8 cellular contexts compared by ENCODE assay signal in the genomic region with DNA sequence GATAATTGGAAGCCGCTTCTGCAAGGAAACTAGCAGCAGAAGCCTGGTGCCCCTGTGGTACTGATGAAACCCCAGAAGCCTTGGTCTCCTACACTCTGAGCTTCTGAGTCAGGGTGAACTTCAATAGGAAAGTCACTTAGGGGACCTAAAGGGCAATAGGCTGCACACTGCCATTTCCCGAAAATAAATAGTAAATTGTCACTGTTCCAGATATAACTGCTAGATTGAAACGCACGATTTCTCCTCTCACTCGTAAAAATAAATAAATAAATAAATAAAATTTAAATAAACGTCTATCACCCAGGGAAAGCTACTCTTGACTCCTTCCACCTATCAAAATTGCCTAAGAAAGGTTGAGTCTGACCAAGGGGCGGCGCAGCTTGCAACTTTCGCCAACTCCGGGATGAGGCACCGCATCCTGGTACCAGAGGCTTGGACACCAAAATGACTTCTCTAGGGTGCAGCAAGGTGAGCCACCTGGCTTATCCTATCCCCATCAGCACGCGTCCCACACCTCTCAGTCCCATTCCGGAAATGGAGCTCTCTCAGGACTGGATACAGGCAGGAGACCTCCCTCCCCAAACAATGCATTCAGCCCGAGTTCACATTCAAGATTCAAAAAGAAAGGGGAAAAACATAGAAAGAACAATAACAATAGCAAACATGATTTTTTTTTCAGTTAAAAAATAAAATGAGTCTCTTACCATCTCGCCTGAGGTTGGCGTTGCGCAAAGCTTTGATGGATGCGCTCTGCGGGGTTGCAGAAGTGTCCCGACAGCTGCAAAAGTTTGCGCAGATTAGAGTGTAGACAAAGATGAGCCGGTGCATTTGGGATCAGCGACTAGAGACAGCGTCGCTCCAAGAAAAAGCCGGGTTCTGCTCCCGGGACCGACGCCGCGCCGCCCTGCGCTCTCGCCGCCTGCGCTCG. TPM values are rescaled to one million over a fixed set of nuclear protein-coding genes. Genes with fewer than 3 reads are reported as not detected.
DNase-seq lines count a peak whose midpoint lies in the region; ATAC-seq, FAIRE-seq and TF ChIP-seq lines count a peak whose summit lies in the region.

No MANE protein-coding gene starts in this region.

- H3K9ac ChIP-seq in H1 (replicated peaks in 1 of 4; ENCODE audit: extremely low read depth in 1 of 4, low read depth in 3 of 4, low read length in 3 of 4) = peak overlapping the region in 3 of 4 experiments; percentile 35 to 45 (median 36); a peak in 5 of 7 replicates

- H2BK20ac ChIP-seq in H1 (ENCODE audit: low read length) = 0 out of 2 replicates have a peak overlapping the region, but pooled peaks have one; percentile 29

- no peak overlapping the region for H4K8ac ChIP-seq in H1 (ENCODE audit: extremely low read depth, insufficient read depth, low read length)

- no peak overlapping the region for H2AK5ac ChIP-seq in H1 (ENCODE audit: low read depth, low read length)

- H3K56ac ChIP-seq in H1 (replicated peaks; ENCODE audit: insufficient read length, low read depth, low read length) = peak overlapping the region; percentile 73

- TF ChIP-seq EP300 in H1 (IDR thresholded peaks at IDR 0.05; ENCODE audit: borderline replicate concordance in 1 of 2, low read depth in 2 of 2, low read length in 2 of 2) = no peak

- H3K27ac ChIP-seq in ACC112 (ENCODE audit: low read depth, low read length) (no peak overlapping the region), H1 (ENCODE audit: low read depth, low read length) (no peak overlapping the region)

- H3K9me3 Mint-ChIP-seq in mesothelial cell of epicardium = no peaks in the 10 kb centered on the region

- no peak overlapping the region for H3K18ac ChIP-seq in H1 (ENCODE audit: extremely low read depth, low read length)

- no peak overlapping the region for H2BK15ac ChIP-seq in H1 (ENCODE audit: low read length)

- H4K5ac ChIP-seq in H1 (ENCODE audit: insufficient read length, low read depth, low read length) = peak overlapping the region; percentile 47

- peak overlapping the region; percentile 36; the same call in 1 of the 2 replicates for H2BK5ac ChIP-seq in H1 (ENCODE audit: low read depth, low read length)

- 0 out of 4 replicates have a peak, but pooled peaks of 1 of the 2 experiments have one; percentile 4 for TF ChIP-seq RAD21 in H1 (IDR thresholded peaks at IDR 0.05 in 1 of 2, conservative IDR thresholded peaks at IDR 0.05 in 1 of 2; ENCODE audit: low read depth in 2 of 2, low read length in 2 of 2)

- H3K36me3 ChIP-seq in ACC112 (ENCODE audit: insufficient read depth, low read length) (no peaks in the 10 kb centered on the region), H1 (ENCODE audit: control insufficient read depth in 2 of 4, insufficient read depth in 4 of 4, low read length in 3 of 4) (no peaks in the 10 kb centered on the region)

- H3K4me3 Mint-ChIP-seq in mesothelial cell of epicardium = peak overlapping the region; percentile 93

- no peak overlapping the region for H3K23ac ChIP-seq in H1 (ENCODE audit: insufficient read length)

- ATAC-seq in GM19035 (IDR thresholded peaks at IDR 0.05; ENCODE audit: unreplicated experiment) (peak; percentile 32), GM18858 (IDR thresholded peaks at IDR 0.05; ENCODE audit: unreplicated experiment) (no peak), GM18867 (IDR thresholded peaks at IDR 0.05; ENCODE audit: unreplicated experiment) (no peak)

- H3K4me1 ChIP-seq in ACC112 (ENCODE audit: control insufficient read depth, insufficient read depth, low read length, unreplicated experiment) (no peaks in the 10 kb centered on the region), H1 (replicated peaks in 1 of 4; ENCODE audit: control insufficient read depth in 3 of 4, insufficient read depth in 4 of 4, low read length in 3 of 4) (peaks cover 0 to 8% (median 3%) of the 10 kb centered on the region in 4 experiments; a peak in 5 of 7 replicates)

- peak overlapping the region; percentile 80 for H3K27ac Mint-ChIP-seq in mesothelial cell of epicardium

- peak overlapping the region; percentile 88 for H2AFZ ChIP-seq in ACC112 (ENCODE audit: low read length, unreplicated experiment)
- peak overlapping the region; percentile 79 for H2AFZ ChIP-seq in H1 (ENCODE audit: low read length)

- H3K36me3 Mint-ChIP-seq in mesothelial cell of epicardium = no peaks in the 10 kb centered on the region

- DNase-seq in NOMO-1 treated with DMSO at 0.1 percent for 48 hours (lab: John Stamatoyannopoulos, UW; ENCODE audit: unreplicated experiment) = peak; percentile 34
- peak in 1 of 2 experiments; percentile 61 for DNase-seq in H1 (ENCODE audit: low read depth in 1 of 2, low spot score in 2 of 2)
- DNase-seq in mesothelial cell of epicardium (ENCODE audit: low spot score in 2 of 2, unreplicated experiment in 2 of 2) = peak in 1 of 2 experiments; percentile 44
- no peak for DNase-seq in mesenteric fat pad (ENCODE audit: low spot score)

- H3K9me3 ChIP-seq in H1 (ENCODE audit: insufficient read depth in 2 of 2, low read depth in 1 of 2, low read length in 1 of 2) = no peaks in the 10 kb centered on the region

- H3K4me3 ChIP-seq in ACC112 (ENCODE audit: low read depth, low read length) (peak overlapping the region; percentile 86), H1 (ENCODE audit: extremely low read depth in 1 of 4, insufficient read depth in 2 of 4, low read depth in 3 of 4, low read length in 4 of 4) (peak overlapping the region; percentile 67 to 89 (median 78))

- POLR2A ChIA-PET in H1 (lab: Charles Lee; ENCODE audit: partially characterized antibody) = interaction anchor here (0.9 to 1.1 kb wide), 3 partner anchors 15 to 365 kb away, joined by 3 read pairs; no protein-coding TSS in a partner anchor

- no peak for FAIRE-seq in H1 (lab: Jason Lieb, UNC)

- H3K4me1 Mint-ChIP-seq in mesothelial cell of epicardium = peaks cover 16% of the 10 kb centered on the region

- 6% methylated on average over 38 of the region's 38 CpGs; no CpG with 5 or more reads in 1 of the 2 experiments for WGBS in H1 (ENCODE audit: extremely low coverage in 1 of 2, insufficient coverage in 1 of 2, insufficient read length in 1 of 2, insufficient replicate concordance in 2 of 2, low coverage in 1 of 2, low lambda C conversion rate in 2 of 2, missing lambda C conversion rate in 1 of 2), 2 experiments

- H4K91ac ChIP-seq in H1 (replicated peaks; ENCODE audit: insufficient read length, low read length) = no peak overlapping the region

- H2BK120ac ChIP-seq in H1 (replicated peaks; ENCODE audit: low read depth, low read length) = no peak overlapping the region

- no peaks in the 10 kb centered on the region for H3K27me3 ChIP-seq in ACC112 (ENCODE audit: insufficient read depth, low read length)
- H3K27me3 ChIP-seq in H1 (replicated peaks in 1 of 4; ENCODE audit: control insufficient read depth in 3 of 4, extremely low read depth in 1 of 4, insufficient read depth in 3 of 4, low read length in 3 of 4) = no peaks in the 10 kb centered on the region; a peak in 1 of 7 replicates

- no peak for TF ChIP-seq POLR2A in H1 (IDR thresholded peaks at IDR 0.05; ENCODE audit: control extremely low read depth in 1 of 2, low read depth in 2 of 2, low read length in 2 of 2)

- H3K27me3 Mint-ChIP-seq in mesothelial cell of epicardium (ENCODE audit: low read depth) = no peaks in the 10 kb centered on the region

- no peaks in the 10 kb centered on the region for H4K20me1 ChIP-seq in H1 (replicated peaks in 1 of 2; ENCODE audit: control insufficient read depth in 1 of 2, insufficient read depth in 2 of 2, low read length in 2 of 2)

- H3K79me2 ChIP-seq in ACC112 (ENCODE audit: control insufficient read depth, insufficient read depth, low read length, unreplicated experiment) = no peaks in the 10 kb centered on the region
- H3K79me2 ChIP-seq in H1 (ENCODE audit: control insufficient read depth in 1 of 2, insufficient read depth in 2 of 2, low read length in 2 of 2) = no peaks in the 10 kb centered on the region

- CTCF ChIA-PET in H1 (lab: Charles Lee; ENCODE audit: partially characterized antibody) = interaction anchor here (0.8 to 3.1 kb wide), 26 partner anchors 8 to 1700 kb away, joined by 3 to 22 read pairs (median 4); no protein-coding TSS in a partner anchor

- H3K4me2 ChIP-seq in H1 (ENCODE audit: insufficient read depth in 1 of 2, low read depth in 2 of 2, low read length in 2 of 2) = peak overlapping the region; percentile 81 to 91

- H3K4ac ChIP-seq in H1 (replicated peaks; ENCODE audit: insufficient read length, low read depth, low read length) = no peak overlapping the region

- no peak overlapping the region for H3K14ac ChIP-seq in H1 (ENCODE audit: insufficient read length)

- peak; percentile 13 to 32 (median 17); a peak in 3 of 4 replicates for TF ChIP-seq CTCF in H1 (IDR thresholded peaks at IDR 0.05; ENCODE audit: control extremely low read depth in 1 of 3, insufficient read depth in 1 of 3, low read depth in 1 of 3, low read length in 3 of 3)
- no peak for TF ChIP-seq CTCF in mesothelial cell of epicardium (IDR thresholded peaks at IDR 0.05; ENCODE audit: unreplicated experiment)

- H3K79me1 ChIP-seq in H1 (ENCODE audit: low read depth, low read length) = no peaks in the 10 kb centered on the region

- no peak overlapping the region; the same call in 1 of the 2 replicates for H2BK12ac ChIP-seq in H1 (ENCODE audit: low read depth, low read length)

- peaks cover 9% of the 10 kb centered on the region; the same call in 1 of the 2 replicates for H3K23me2 ChIP-seq in H1 (ENCODE audit: low read depth, low read length)

TF ChIP-seq in H1, 55 proteins besides CTCF, POLR2A, EP300 and RAD21 (continues in another document):
- TF ChIP-seq SRF (IDR thresholded peaks at IDR 0.05; ENCODE audit: low read depth, low read length) = no peak

RNA-seq across cellular contexts. Expression of gene PDGFD, which starts 0.6 kb away (rescaled TPM):
- total RNA-seq in H1 (2021; fragmentation: NEBNext Ultra II Directional; extraction: Animal tissue kit (Norgen Biotek cat#: 25700)) = 3.8 and 3.9 TPM in 2 replicates
- 0.97 and 1.1 TPM in 2 replicates for polyA plus RNA-seq in H1 (2011; rRNA removed)
- 1.2 TPM for polyA plus RNA-seq in H1 (2011; cell fraction: cytosol; rRNA removed)
- polyA plus RNA-seq in H1 (2011; cell fraction: nucleus; rRNA removed) = 1.4 TPM
- polyA plus RNA-seq in H1 (2012, experiment 1 of 2) = 1.3 to 2.3 TPM (median 1.7 TPM) in 4 replicates
- 0.20 TPM for polyA plus RNA-seq in H1 (2012, experiment 2 of 2)
- 5.0 TPM for polyA plus RNA-seq in H1 (2013, experiment 1 of 2)
- 5.9 TPM for polyA plus RNA-seq in H1 (2013, experiment 2 of 2)
- 1.4 and 2.5 TPM in 2 replicates for polyA minus RNA-seq in H1 (2011; rRNA and poly(A)+ RNA removed)
- polyA minus RNA-seq in H1 (2011; cell fraction: cytosol; rRNA and poly(A)+ RNA removed) = 3.2 TPM
- polyA minus RNA-seq in H1 (2011; cell fraction: nucleus; rRNA and poly(A)+ RNA removed) = 5.8 TPM
- total RNA-seq in mesothelial cell of epicardium = 28.0 to 32.2 TPM (median 29.1 TPM) in 3 replicates
- 37.1 TPM for total RNA-seq in mesenteric fat pad
